ENCODE assay signal across 11 cellular contexts in genomic region chrX:156013286-156013953, GRCh38. TPM values are rescaled to one million over a fixed set of nuclear protein-coding genes. Genes with fewer than 3 reads are reported as not detected.
DNase-seq lines count a peak whose midpoint lies in the region; ATAC-seq and TF ChIP-seq lines count a peak whose summit lies in the region.
"Not testable (repeated sequence)": the region's sequence is repeated elsewhere in the genome, so short reads cannot be mapped to it uniquely, and the experiment has no call there.
"Had no signal": no experiment of that assay in that cellular context is flagged by ENCODE, and none has a peak within 500 bp of the region (broad histone marks: within the 10 kb centered on the region; RNA-seq: fewer than 3 reads in every experiment).

No MANE protein-coding gene starts in this region.

- H3K4me3 Mint-ChIP-seq in activated T-cell treated with anti-CD3 and anti-CD28 coated beads, Interleukin-2, amount 50 U/mL, for 72 hours; stimulated activated naive CD8-positive, alpha-beta T cell treated with anti-CD3 and anti-CD28 coated beads, Interleukin-15, amount 100 ng/mL, for 72 hours: not testable (repeated sequence)

- not testable (repeated sequence) for H3K4me2 ChIP-seq in HCT116 (ENCODE audit: low read length)

- not testable (repeated sequence) for H3K9me2 ChIP-seq in HCT116 (ENCODE audit: insufficient read depth)

- not testable (repeated sequence) for H3K9me3 Mint-ChIP-seq in activated T-cell treated with anti-CD3 and anti-CD28 coated beads, Interleukin-2, amount 50 U/mL, for 72 hours; stimulated activated naive CD8-positive, alpha-beta T cell treated with anti-CD3 and anti-CD28 coated beads, Interleukin-15, amount 100 ng/mL, for 72 hours

- H3K4me3 ChIP-seq in HCT116 (replicated peaks in 1 of 2; ENCODE audit: low read depth in 1 of 2, low read length in 2 of 2): not testable (repeated sequence)

- CTCF ChIA-PET in HCT116 (lab: Charles Lee): not testable (repeated sequence)

- peak; percentile 65 for ATAC-seq in GM18505 (IDR thresholded peaks at IDR 0.05; ENCODE audit: unreplicated experiment)
- peak; percentile 61 for ATAC-seq in GM19397 (IDR thresholded peaks at IDR 0.05; ENCODE audit: unreplicated experiment)
- ATAC-seq in HCT116: peak; percentile 48; the same call in 1 of the 2 replicates
- peak; percentile 58 for ATAC-seq in HG03139 (IDR thresholded peaks at IDR 0.05; ENCODE audit: unreplicated experiment)
- ATAC-seq in HG03571 (IDR thresholded peaks at IDR 0.05; ENCODE audit: unreplicated experiment): peak; percentile 78
- peak; percentile 67 to 77 for ATAC-seq in activated T-cell treated with anti-CD3 and anti-CD28 coated beads, Interleukin-2, amount 50 U/mL, for 72 hours (replicated peaks in 1 of 2)
- peak; percentile 69 for ATAC-seq in foreskin keratinocyte
- ATAC-seq in stimulated activated naive CD8-positive, alpha-beta T cell treated with anti-CD3 and anti-CD28 coated beads, Interleukin-15, amount 100 ng/mL, for 72 hours: peak; percentile 88

- H3K4me1 ChIP-seq in HCT116 (ENCODE audit: control insufficient read depth in 1 of 2, insufficient read depth in 2 of 2, low read length in 2 of 2); foreskin keratinocyte: not testable (repeated sequence)

- not testable (repeated sequence) for H3K27ac Mint-ChIP-seq in activated T-cell treated with anti-CD3 and anti-CD28 coated beads, Interleukin-2, amount 50 U/mL, for 72 hours; stimulated activated naive CD8-positive, alpha-beta T cell treated with anti-CD3 and anti-CD28 coated beads, Interleukin-15, amount 100 ng/mL, for 72 hours

- H3K36me3 ChIP-seq in HCT116 (ENCODE audit: control insufficient read depth in 1 of 2, insufficient read depth in 2 of 2, low read length in 2 of 2): not testable (repeated sequence)

- not testable (repeated sequence) for H3K9me3 ChIP-seq in HCT116 (ENCODE audit: control insufficient read depth in 1 of 2, insufficient read depth in 1 of 2, low read depth in 1 of 2, low read length in 2 of 2)

- H3K4me1 Mint-ChIP-seq in activated T-cell treated with anti-CD3 and anti-CD28 coated beads, Interleukin-2, amount 50 U/mL, for 72 hours (ENCODE audit: low read depth); stimulated activated naive CD8-positive, alpha-beta T cell treated with anti-CD3 and anti-CD28 coated beads, Interleukin-15, amount 100 ng/mL, for 72 hours: not testable (repeated sequence)

- H3K27ac ChIP-seq in HCT116 (ENCODE audit: low read depth, low read length); foreskin keratinocyte: not testable (repeated sequence)

- not testable (repeated sequence) for H4K20me1 ChIP-seq in HCT116 (ENCODE audit: insufficient read depth)

- not testable (repeated sequence) for H3K27me3 Mint-ChIP-seq in activated T-cell treated with anti-CD3 and anti-CD28 coated beads, Interleukin-2, amount 50 U/mL, for 72 hours (ENCODE audit: low read depth); stimulated activated naive CD8-positive, alpha-beta T cell treated with anti-CD3 and anti-CD28 coated beads, Interleukin-15, amount 100 ng/mL, for 72 hours

- RAD21 ChIA-PET in HCT116 (lab: Charles Lee; ENCODE audit: low non-redundant PET in 1 of 2, low total read pairs in 2 of 2, uncharacterized antibody in 2 of 2, unreplicated experiment in 2 of 2): not testable (repeated sequence)

- H3K36me3 Mint-ChIP-seq in activated T-cell treated with anti-CD3 and anti-CD28 coated beads, Interleukin-2, amount 50 U/mL, for 72 hours (ENCODE audit: insufficient read depth in 2 of 2): not testable (repeated sequence)

- not testable (repeated sequence) for H3K9ac ChIP-seq in HCT116 (ENCODE audit: low read length)

- TF ChIP-seq CTCF in HCT116 (IDR thresholded peaks at IDR 0.05 in 2 of 3, conservative IDR thresholded peaks at IDR 0.05 in 1 of 3; ENCODE audit: borderline replicate concordance in 1 of 3, insufficient read depth in 1 of 3, low read depth in 2 of 3, low read length in 2 of 3); foreskin keratinocyte (conservative IDR thresholded peaks at IDR 0.05): not testable (repeated sequence)

- H3K27me3 ChIP-seq in HCT116 (ENCODE audit: insufficient read depth, low read length); foreskin keratinocyte: not testable (repeated sequence)

- DNase-seq in HCT116 (ENCODE audit: low read depth, low spot score); activated T-cell treated with anti-CD3 and anti-CD28 coated beads, Interleukin-2, amount 50 U/mL, for 72 hours; foreskin keratinocyte; stimulated activated naive CD8-positive, alpha-beta T cell treated with anti-CD3 and anti-CD28 coated beads, Interleukin-15, amount 100 ng/mL, for 72 hours: not testable (repeated sequence)

- H3K79me2 ChIP-seq in HCT116 (ENCODE audit: insufficient read depth, low read length): not testable (repeated sequence)

- intact Hi-C loops in HCT116 (cut with micrococcal nuclease): not testable (repeated sequence)

- not testable (repeated sequence) for BruUV-seq in HCT116 (replicated peaks; lab: Mats Ljungman, UMichigan)

- TF ChIP-seq POLR2A in GM18505 (IDR thresholded peaks at IDR 0.05; ENCODE audit: borderline replicate concordance, extremely low read depth, insufficient read depth, insufficient read length); HCT116 (IDR thresholded peaks at IDR 0.05; ENCODE audit: borderline replicate concordance, extremely low read depth, insufficient read depth, insufficient read length): not testable (repeated sequence)

- not testable (repeated sequence) for H2AFZ ChIP-seq in HCT116 (ENCODE audit: low read depth, low read length, poor library complexity, severe bottlenecking)

- POLR2A ChIA-PET in HCT116 (lab: Charles Lee): not testable (repeated sequence)

- TF ChIP-seq RAD21 in HCT116 (IDR thresholded peaks at IDR 0.05; ENCODE audit: low read depth): not testable (repeated sequence)

RNA-seq across cellular contexts. Expression of gene IL9R, which starts 15.9 kb away (rescaled TPM):
- total RNA-seq in HCT116 (2021; ENCODE audit: unreplicated experiment) (1.4 TPM), foreskin keratinocyte (0.07 TPM in 1 of 2 replicates, not detected in the other)
- 0.29 TPM in 2 replicates for polyA plus RNA-seq in HCT116 (2012)
- total RNA-seq in activated T-cell treated with anti-CD3 and anti-CD28 coated beads, Interleukin-2, amount 50 U/mL, for 72 hours: 1 to 10 TPM; 5.2 to 9.8 TPM
- 0.04 and 0.06 TPM in 2 replicates for polyA plus RNA-seq in foreskin keratinocyte
- total RNA-seq: GM23248, hepatocyte had no signal
- polyA plus RNA-seq: aorta, GM23248, hepatocyte had no signal
